Comparison of ENCODE assay signal across 27 cellular contexts in the genomic region with DNA sequence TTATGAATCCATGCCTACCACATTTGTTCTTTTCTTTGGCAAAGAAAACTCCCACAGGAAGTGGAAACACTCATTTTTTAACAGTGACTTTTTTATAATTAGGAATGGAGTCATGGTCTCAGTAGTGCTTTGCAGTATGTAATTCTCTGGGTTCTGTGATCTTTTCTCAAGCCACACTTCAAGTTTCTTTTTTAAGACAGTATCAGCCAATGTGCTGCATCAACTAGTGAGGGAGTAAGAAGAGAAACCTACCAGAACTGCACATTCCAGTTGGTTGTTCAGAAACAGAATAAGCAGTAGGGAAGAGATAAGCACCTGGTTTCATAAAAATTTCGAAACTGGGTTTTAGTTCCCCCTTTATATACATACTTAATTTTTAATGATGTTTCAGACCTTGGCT.
"Had no signal": no experiment of that assay in that cellular context is flagged by ENCODE, and none has a peak within 500 bp of the region (broad histone marks: within the 10 kb centered on the region; RNA-seq: fewer than 3 reads in every experiment).

No MANE protein-coding gene starts in this region.

- DNase-seq: activated CD4-positive, alpha-beta T cell treated with anti-CD3 and anti-CD28 coated beads, Interleukin-2, amount 50 U/mL, for 1 hour; activated CD4-positive, CD25-positive, alpha-beta regulatory T cell; activated CD8-positive, alpha-beta memory T cell treated with anti-CD3 and anti-CD28 coated beads, Interleukin-2, amount 50 U/mL, for 4 hours; activated CD8-positive, alpha-beta T cell treated with anti-CD3 and anti-CD28 coated beads for 36 hours; activated effector memory CD4-positive, alpha-beta T cell treated with Interleukin-2 at 50 U/mL for 16 hours; activated naive CD4-positive, alpha-beta T cell; activated naive CD8-positive, alpha-beta T cell treated with anti-CD3 and anti-CD28 coated beads, Interleukin-2, amount 50 U/mL, for 24 hours; activated T-cell treated with anti-CD3 and anti-CD28 coated beads, Interleukin-2, amount 50 U/mL, for 1 hour; amniotic stem cell; cortex of kidney; MV-4-11; NCI-H1092 treated with DMSO at 0.1 percent for 48 hours; NCI-H1417 treated with DMSO at 0.1 percent for 48 hours; NCI-H1694; NCI-H2029; NCI-H2107; NCI-H2171 treated with DMSO at 0.1 percent for 48 hours; NCI-H345; NCI-H510A treated with DMSO at 0.1 percent for 48 hours; NCI-H69; SK-N-SH; T-helper 1 cell had no signal

- H3K4me2 ChIP-seq: SK-N-SH had no signal

- H3K4me1 ChIP-seq: ascending aorta had no signal

- H3K4me3 Mint-ChIP-seq: activated CD8-positive, alpha-beta T cell treated with anti-CD3 and anti-CD28 coated beads for 36 hours; activated naive CD8-positive, alpha-beta T cell treated with anti-CD3 and anti-CD28 coated beads, Interleukin-2, amount 50 U/mL, for 24 hours; brain; central memory CD8-positive, alpha-beta T cell had no signal

- H3K9ac ChIP-seq: SK-N-SH had no signal

- H3K27ac ChIP-seq: ascending aorta, VCaP had no signal

- H3K27ac Mint-ChIP-seq: activated CD8-positive, alpha-beta T cell treated with anti-CD3 and anti-CD28 coated beads for 36 hours; activated naive CD4-positive, alpha-beta T cell treated with anti-CD3 and anti-CD28 coated beads, Interleukin-2, amount 50 U/mL, for 72 hours; activated naive CD8-positive, alpha-beta T cell treated with anti-CD3 and anti-CD28 coated beads, Interleukin-2, amount 50 U/mL, for 24 hours; brain had no signal

- ATAC-seq: activated CD8-positive, alpha-beta T cell treated with anti-CD3 and anti-CD28 coated beads for 36 hours; activated naive CD8-positive, alpha-beta T cell treated with anti-CD3 and anti-CD28 coated beads, Interleukin-2, amount 50 U/mL, for 24 hours had no signal

- H3K27me3 ChIP-seq: ascending aorta had no signal

- H3K9me3 Mint-ChIP-seq: activated CD8-positive, alpha-beta T cell treated with anti-CD3 and anti-CD28 coated beads for 36 hours; activated naive CD4-positive, alpha-beta T cell treated with anti-CD3 and anti-CD28 coated beads, Interleukin-2, amount 50 U/mL, for 72 hours; activated naive CD8-positive, alpha-beta T cell treated with anti-CD3 and anti-CD28 coated beads, Interleukin-2, amount 50 U/mL, for 24 hours; brain; central memory CD8-positive, alpha-beta T cell had no signal

- H3K36me3 ChIP-seq: ascending aorta had no signal

- H3K9me3 ChIP-seq: ascending aorta, SK-N-SH had no signal

- H3K4me3 ChIP-seq: ascending aorta had no signal

- H3K36me3 Mint-ChIP-seq: activated naive CD4-positive, alpha-beta T cell treated with anti-CD3 and anti-CD28 coated beads, Interleukin-2, amount 50 U/mL, for 72 hours; brain had no signal
